ENCODE assay signal across 1 cellular context in the genomic region with DNA sequence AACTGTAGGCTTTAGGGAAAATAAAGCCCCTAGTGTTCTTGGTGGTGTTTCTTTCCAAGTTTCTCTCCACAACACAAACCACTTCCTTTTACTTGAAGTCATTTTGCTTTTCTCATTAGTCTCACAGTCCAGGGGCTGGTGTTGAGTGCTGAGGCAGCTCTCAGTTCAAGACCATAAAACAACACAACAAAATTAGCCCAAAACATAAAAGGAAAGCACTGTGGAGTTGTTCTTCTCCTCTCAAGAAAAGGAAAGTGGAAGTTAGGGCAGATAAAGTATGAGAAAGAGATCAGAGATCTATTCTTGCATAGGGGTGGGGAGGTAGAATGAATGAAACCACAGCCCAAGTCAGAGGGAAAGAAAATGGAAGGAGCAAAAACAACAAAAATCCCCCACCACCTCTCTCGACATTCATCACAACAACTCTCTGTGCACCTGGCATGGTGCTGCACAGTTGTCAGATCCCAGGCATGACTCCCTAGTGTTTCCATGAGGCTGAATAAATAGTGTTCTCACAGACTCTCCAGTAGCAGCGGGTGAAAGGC.
TF ChIP-seq lines count a peak whose summit lies in the region.

No MANE protein-coding gene starts in this region.

TF ChIP-seq in GM12878, 131 proteins besides CTCF, POLR2A, EP300 and RAD21 (continued from another document):
- TF ChIP-seq MYC (IDR thresholded peaks at IDR 0.05; ENCODE audit: insufficient read depth, insufficient read length, insufficient replicate concordance, low read length, severe bottlenecking) (no peak), NFYA (IDR thresholded peaks at IDR 0.05; ENCODE audit: borderline replicate concordance, low read depth, low read length) (no peak), BCL11A (IDR thresholded peaks at IDR 0.05; ENCODE audit: low read depth, low read length) (no peak), CHD1 (IDR thresholded peaks at IDR 0.05; ENCODE audit: low read depth, low read length) (no peak), ASH2L (IDR thresholded peaks at IDR 0.05; ENCODE audit: borderline replicate concordance, low read depth) (no peak), SIN3A (IDR thresholded peaks at IDR 0.05; ENCODE audit: low read depth, low read length) (no peak), ATF7 (IDR thresholded peaks at IDR 0.05; ENCODE audit: low read depth) (no peak), TBL1XR1 (IDR thresholded peaks at IDR 0.05; ENCODE audit: low read depth, low read length) (no peak), TCF3 (IDR thresholded peaks at IDR 0.05; ENCODE audit: borderline replicate concordance, insufficient read depth, low read depth, low read length) (no peak), CBX5 (IDR thresholded peaks at IDR 0.05; ENCODE audit: low read depth) (no peak), ZNF24 (IDR thresholded peaks at IDR 0.05) (no peak), HDAC6 (IDR thresholded peaks at IDR 0.05; ENCODE audit: unreplicated experiment) (no peak), BMI1 (IDR thresholded peaks at IDR 0.05; ENCODE audit: borderline replicate concordance) (no peak), FOXM1 (IDR thresholded peaks at IDR 0.05; ENCODE audit: low read depth, low read length) (no peak), MTA2 (IDR thresholded peaks at IDR 0.05; ENCODE audit: low read depth) (0 out of 2 replicates have a peak, but pooled peaks have one; percentile 32), NFIC (IDR thresholded peaks at IDR 0.05; ENCODE audit: low read depth, low read length) (0 out of 2 replicates have a peak, but pooled peaks have one; percentile 36), NRF1 (conservative IDR thresholded peaks at IDR 0.05; ENCODE audit: low read depth, low read length) (no peak), SRF (IDR thresholded peaks at IDR 0.05; ENCODE audit: low read depth in 2 of 2, low read length in 2 of 2) (no peak), PBX3 (IDR thresholded peaks at IDR 0.05; ENCODE audit: insufficient replicate concordance, low read depth, low read length) (no peak), ZNF622 (IDR thresholded peaks at IDR 0.05) (no peak), POLR2AphosphoS5 (IDR thresholded peaks at IDR 0.05; ENCODE audit: low read length) (no peak), IKZF1 (conservative IDR thresholded peaks at IDR 0.05) (peak; percentile 76), PML (IDR thresholded peaks at IDR 0.05; ENCODE audit: low read length) (no peak), BCL3 (IDR thresholded peaks at IDR 0.05; ENCODE audit: borderline replicate concordance, insufficient read depth, low read depth, low read length, poor library complexity, severe bottlenecking) (no peak), FOS (IDR thresholded peaks at IDR 0.05; ENCODE audit: borderline replicate concordance, extremely low read depth, insufficient read length) (no peak), RUNX3 (IDR thresholded peaks at IDR 0.05; ENCODE audit: low read length) (peak; percentile 41; the same call in 1 of the 2 replicates)
- TF ChIP-seq, protein P1, sequence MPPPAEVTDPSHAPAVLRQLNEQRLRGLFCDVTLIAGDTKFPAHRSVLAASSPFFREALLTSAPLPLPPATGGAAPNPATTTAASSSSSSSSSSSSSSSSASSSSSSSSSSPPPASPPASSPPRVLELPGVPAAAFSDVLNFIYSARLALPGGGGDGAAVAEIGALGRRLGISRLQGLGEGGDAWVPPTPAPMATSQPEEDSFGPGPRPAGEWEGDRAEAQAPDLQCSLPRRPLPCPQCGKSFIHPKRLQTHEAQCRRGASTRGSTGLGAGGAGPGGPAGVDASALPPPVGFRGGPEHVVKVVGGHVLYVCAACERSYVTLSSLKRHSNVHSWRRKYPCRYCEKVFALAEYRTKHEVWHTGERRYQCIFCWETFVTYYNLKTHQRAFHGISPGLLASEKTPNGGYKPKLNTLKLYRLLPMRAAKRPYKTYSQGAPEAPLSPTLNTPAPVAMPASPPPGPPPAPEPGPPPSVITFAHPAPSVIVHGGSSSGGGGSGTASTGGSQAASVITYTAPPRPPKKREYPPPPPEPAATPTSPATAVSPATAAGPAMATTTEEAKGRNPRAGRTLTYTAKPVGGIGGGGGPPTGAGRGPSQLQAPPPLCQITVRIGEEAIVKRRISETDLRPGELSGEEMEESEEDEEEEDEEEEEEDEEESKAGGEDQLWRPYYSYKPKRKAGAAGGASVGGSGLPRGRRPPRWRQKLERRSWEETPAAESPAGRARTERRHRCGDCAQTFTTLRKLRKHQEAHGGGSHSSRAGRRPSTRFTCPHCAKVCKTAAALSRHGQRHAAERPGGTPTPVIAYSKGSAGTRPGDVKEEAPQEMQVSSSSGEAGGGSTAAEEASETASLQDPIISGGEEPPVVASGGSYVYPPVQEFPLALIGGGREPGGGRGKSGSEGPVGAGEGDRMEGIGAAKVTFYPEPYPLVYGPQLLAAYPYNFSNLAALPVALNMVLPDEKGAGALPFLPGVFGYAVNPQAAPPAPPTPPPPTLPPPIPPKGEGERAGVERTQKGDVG (CRISPR knock-in tag; IDR thresholded peaks at IDR 0.05): no peak
- TF ChIP-seq, protein P2, sequence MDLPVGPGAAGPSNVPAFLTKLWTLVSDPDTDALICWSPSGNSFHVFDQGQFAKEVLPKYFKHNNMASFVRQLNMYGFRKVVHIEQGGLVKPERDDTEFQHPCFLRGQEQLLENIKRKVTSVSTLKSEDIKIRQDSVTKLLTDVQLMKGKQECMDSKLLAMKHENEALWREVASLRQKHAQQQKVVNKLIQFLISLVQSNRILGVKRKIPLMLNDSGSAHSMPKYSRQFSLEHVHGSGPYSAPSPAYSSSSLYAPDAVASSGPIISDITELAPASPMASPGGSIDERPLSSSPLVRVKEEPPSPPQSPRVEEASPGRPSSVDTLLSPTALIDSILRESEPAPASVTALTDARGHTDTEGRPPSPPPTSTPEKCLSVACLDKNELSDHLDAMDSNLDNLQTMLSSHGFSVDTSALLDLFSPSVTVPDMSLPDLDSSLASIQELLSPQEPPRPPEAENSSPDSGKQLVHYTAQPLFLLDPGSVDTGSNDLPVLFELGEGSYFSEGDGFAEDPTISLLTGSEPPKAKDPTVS (IDR thresholded peaks at IDR 0.05; ENCODE audit: low read depth, low read length): no peak
- TF ChIP-seq, protein P3, sequence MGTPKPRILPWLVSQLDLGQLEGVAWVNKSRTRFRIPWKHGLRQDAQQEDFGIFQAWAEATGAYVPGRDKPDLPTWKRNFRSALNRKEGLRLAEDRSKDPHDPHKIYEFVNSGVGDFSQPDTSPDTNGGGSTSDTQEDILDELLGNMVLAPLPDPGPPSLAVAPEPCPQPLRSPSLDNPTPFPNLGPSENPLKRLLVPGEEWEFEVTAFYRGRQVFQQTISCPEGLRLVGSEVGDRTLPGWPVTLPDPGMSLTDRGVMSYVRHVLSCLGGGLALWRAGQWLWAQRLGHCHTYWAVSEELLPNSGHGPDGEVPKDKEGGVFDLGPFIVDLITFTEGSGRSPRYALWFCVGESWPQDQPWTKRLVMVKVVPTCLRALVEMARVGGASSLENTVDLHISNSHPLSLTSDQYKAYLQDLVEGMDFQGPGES (IDR thresholded peaks at IDR 0.05): no peak
- TF ChIP-seq, protein P4, sequence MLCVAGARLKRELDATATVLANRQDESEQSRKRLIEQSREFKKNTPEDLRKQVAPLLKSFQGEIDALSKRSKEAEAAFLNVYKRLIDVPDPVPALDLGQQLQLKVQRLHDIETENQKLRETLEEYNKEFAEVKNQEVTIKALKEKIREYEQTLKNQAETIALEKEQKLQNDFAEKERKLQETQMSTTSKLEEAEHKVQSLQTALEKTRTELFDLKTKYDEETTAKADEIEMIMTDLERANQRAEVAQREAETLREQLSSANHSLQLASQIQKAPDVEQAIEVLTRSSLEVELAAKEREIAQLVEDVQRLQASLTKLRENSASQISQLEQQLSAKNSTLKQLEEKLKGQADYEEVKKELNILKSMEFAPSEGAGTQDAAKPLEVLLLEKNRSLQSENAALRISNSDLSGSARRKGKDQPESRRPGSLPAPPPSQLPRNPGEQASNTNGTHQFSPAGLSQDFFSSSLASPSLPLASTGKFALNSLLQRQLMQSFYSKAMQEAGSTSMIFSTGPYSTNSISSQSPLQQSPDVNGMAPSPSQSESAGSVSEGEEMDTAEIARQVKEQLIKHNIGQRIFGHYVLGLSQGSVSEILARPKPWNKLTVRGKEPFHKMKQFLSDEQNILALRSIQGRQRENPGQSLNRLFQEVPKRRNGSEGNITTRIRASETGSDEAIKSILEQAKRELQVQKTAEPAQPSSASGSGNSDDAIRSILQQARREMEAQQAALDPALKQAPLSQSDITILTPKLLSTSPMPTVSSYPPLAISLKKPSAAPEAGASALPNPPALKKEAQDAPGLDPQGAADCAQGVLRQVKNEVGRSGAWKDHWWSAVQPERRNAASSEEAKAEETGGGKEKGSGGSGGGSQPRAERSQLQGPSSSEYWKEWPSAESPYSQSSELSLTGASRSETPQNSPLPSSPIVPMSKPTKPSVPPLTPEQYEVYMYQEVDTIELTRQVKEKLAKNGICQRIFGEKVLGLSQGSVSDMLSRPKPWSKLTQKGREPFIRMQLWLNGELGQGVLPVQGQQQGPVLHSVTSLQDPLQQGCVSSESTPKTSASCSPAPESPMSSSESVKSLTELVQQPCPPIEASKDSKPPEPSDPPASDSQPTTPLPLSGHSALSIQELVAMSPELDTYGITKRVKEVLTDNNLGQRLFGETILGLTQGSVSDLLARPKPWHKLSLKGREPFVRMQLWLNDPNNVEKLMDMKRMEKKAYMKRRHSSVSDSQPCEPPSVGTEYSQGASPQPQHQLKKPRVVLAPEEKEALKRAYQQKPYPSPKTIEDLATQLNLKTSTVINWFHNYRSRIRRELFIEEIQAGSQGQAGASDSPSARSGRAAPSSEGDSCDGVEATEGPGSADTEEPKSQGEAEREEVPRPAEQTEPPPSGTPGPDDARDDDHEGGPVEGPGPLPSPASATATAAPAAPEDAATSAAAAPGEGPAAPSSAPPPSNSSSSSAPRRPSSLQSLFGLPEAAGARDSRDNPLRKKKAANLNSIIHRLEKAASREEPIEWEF (IDR thresholded peaks at IDR 0.05; ENCODE audit: insufficient replicate concordance, low read depth, low read length): no peak
- TF ChIP-seq, protein P5, sequence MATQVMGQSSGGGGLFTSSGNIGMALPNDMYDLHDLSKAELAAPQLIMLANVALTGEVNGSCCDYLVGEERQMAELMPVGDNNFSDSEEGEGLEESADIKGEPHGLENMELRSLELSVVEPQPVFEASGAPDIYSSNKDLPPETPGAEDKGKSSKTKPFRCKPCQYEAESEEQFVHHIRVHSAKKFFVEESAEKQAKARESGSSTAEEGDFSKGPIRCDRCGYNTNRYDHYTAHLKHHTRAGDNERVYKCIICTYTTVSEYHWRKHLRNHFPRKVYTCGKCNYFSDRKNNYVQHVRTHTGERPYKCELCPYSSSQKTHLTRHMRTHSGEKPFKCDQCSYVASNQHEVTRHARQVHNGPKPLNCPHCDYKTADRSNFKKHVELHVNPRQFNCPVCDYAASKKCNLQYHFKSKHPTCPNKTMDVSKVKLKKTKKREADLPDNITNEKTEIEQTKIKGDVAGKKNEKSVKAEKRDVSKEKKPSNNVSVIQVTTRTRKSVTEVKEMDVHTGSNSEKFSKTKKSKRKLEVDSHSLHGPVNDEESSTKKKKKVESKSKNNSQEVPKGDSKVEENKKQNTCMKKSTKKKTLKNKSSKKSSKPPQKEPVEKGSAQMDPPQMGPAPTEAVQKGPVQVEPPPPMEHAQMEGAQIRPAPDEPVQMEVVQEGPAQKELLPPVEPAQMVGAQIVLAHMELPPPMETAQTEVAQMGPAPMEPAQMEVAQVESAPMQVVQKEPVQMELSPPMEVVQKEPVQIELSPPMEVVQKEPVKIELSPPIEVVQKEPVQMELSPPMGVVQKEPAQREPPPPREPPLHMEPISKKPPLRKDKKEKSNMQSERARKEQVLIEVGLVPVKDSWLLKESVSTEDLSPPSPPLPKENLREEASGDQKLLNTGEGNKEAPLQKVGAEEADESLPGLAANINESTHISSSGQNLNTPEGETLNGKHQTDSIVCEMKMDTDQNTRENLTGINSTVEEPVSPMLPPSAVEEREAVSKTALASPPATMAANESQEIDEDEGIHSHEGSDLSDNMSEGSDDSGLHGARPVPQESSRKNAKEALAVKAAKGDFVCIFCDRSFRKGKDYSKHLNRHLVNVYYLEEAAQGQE (IDR thresholded peaks at IDR 0.05; ENCODE audit: low read depth, low read length): no peak
